ENCODE assay signal across 25 cellular contexts in genomic region chr7:140571537-140572122, GRCh38.
DNase-seq lines count a peak whose midpoint lies in the region; ATAC-seq and TF ChIP-seq lines count a peak whose summit lies in the region.
"Had no signal": no experiment of that assay in that cellular context is flagged by ENCODE, and none has a peak within 500 bp of the region (broad histone marks: within the 10 kb centered on the region; RNA-seq: fewer than 3 reads in every experiment).

No MANE protein-coding gene starts in this region.

- intact Hi-C loops in cardiac septum (cut with DNase I) = no loop called here
- intact Hi-C loops in mammary epithelial cell (cut with micrococcal nuclease) = no loop called here

- ATAC-seq in foreskin keratinocyte (peak; percentile 81), HG02642 (IDR thresholded peaks at IDR 0.05; ENCODE audit: poor library complexity, unreplicated experiment) (no peak), GM19463 (IDR thresholded peaks at IDR 0.05; ENCODE audit: unreplicated experiment) (no peak)
- ATAC-seq: pancreas, WTC11 had no signal

- no peak overlapping the region for H3K4me2 ChIP-seq in mammary epithelial cell (ENCODE audit: insufficient read depth, low read depth, low read length)

- H3K27me3 ChIP-seq in right atrium auricular region (no peaks in the 10 kb centered on the region), mammary epithelial cell (ENCODE audit: insufficient read depth, low read length) (no peaks in the 10 kb centered on the region), foreskin keratinocyte (no peaks in the 10 kb centered on the region), suprapubic skin (no peaks in the 10 kb centered on the region)
- H3K27me3 ChIP-seq: pancreas, upper lobe of left lung had no signal

- H3K9me3 ChIP-seq in right atrium auricular region (no peaks in the 10 kb centered on the region), mammary epithelial cell (replicated peaks; ENCODE audit: insufficient read depth, low read length) (no peaks in the 10 kb centered on the region), suprapubic skin (no peaks in the 10 kb centered on the region)
- H3K9me3 ChIP-seq: pancreas, upper lobe of left lung had no signal

- CTCF ChIA-PET in mammary epithelial cell (lab: Charles Lee; ENCODE audit: low non-redundant PET) = no interaction called here

- H3K27ac ChIP-seq in right atrium auricular region (peak overlapping the region; percentile 56), mammary epithelial cell (ENCODE audit: insufficient read depth, low read depth, low read length) (no peak overlapping the region), foreskin keratinocyte (no peak overlapping the region), suprapubic skin (no peak overlapping the region)
- H3K27ac ChIP-seq: pancreas had no signal

- DNase-seq in right atrium auricular region (ENCODE audit: low spot score) (no peak), cardiac septum (ENCODE audit: low spot score) (no peak), mammary epithelial cell (peak; percentile 65), foreskin keratinocyte (peak in 1 of 2 donors; percentile 43), amniotic stem cell (lab: John Stamatoyannopoulos, UW) (no peak), suprapubic skin (ENCODE audit: low spot score in 2 of 2) (no peak)
- DNase-seq: activated CD4-positive, alpha-beta T cell treated with anti-CD3 and anti-CD28 coated beads, Interleukin-2, amount 50 U/mL, for 4 hours; activated naive CD4-positive, alpha-beta T cell treated with anti-CD3 and anti-CD28 coated beads, Interleukin-2, amount 50 U/mL, for 16 hours; anterior cingulate cortex; CD8-positive, alpha-beta memory T cell; dermis blood vessel endothelial cell; DMS153; hippocampal formation; immature natural killer cell; NCI-H2081 treated with DMSO at 0.1 percent for 48 hours; NCI-H446; OCI-M1; pancreas; SHP77; SW 1271; T1000; upper lobe of left lung had no signal

- TF ChIP-seq EP300 in suprapubic skin (IDR thresholded peaks at IDR 0.05) = no peak

- H3K9ac ChIP-seq in mammary epithelial cell (ENCODE audit: insufficient read depth, low read length) = no peak overlapping the region

- dilution Hi-C loops in mammary epithelial cell (cut with HindIII; ENCODE audit: low sequenced_read_pairs) = no loop called here

- TF ChIP-seq CTCF in right atrium auricular region (IDR thresholded peaks at IDR 0.05) (no peak), mammary epithelial cell (conservative IDR thresholded peaks at IDR 0.05 in 1 of 2, IDR thresholded peaks at IDR 0.05 in 1 of 2; ENCODE audit: extremely low read depth in 1 of 2, insufficient read depth in 1 of 2, low read depth in 1 of 2, low read length in 2 of 2) (no peak), foreskin keratinocyte (conservative IDR thresholded peaks at IDR 0.05) (no peak), suprapubic skin (IDR thresholded peaks at IDR 0.05) (no peak)

- BruUV-seq in mammary epithelial cell (replicated peaks; lab: Mats Ljungman, UMichigan) = no TSS peak

- no peak overlapping the region for H2AFZ ChIP-seq in mammary epithelial cell (ENCODE audit: low read depth, low read length)

- H3K36me3 ChIP-seq in right atrium auricular region (no peaks in the 10 kb centered on the region), mammary epithelial cell (ENCODE audit: insufficient read depth, low read length) (no peaks in the 10 kb centered on the region), suprapubic skin (no peaks in the 10 kb centered on the region)
- H3K36me3 ChIP-seq: pancreas, upper lobe of left lung had no signal

- no peak for TF ChIP-seq POLR2A in suprapubic skin (IDR thresholded peaks at IDR 0.05)

- H4K20me1 ChIP-seq in mammary epithelial cell (ENCODE audit: insufficient read depth, low read length) = no peaks in the 10 kb centered on the region

- no peak overlapping the region for H3K4me3 ChIP-seq in right atrium auricular region
- no peak overlapping the region for H3K4me3 ChIP-seq in mammary epithelial cell (replicated peaks in 1 of 3; ENCODE audit: insufficient read depth in 1 of 3, low read depth in 2 of 3, low read length in 3 of 3)
- H3K4me3 ChIP-seq in suprapubic skin = no peak overlapping the region
- H3K4me3 ChIP-seq: pancreas, upper lobe of left lung had no signal

- in situ Hi-C loops in mammary epithelial cell (cut with MboI; ENCODE audit: low sequenced_read_pairs in 2 of 2) = no loop called here

- WGBS in mammary epithelial cell (ENCODE audit: low coverage, missing lambda C conversion rate) = 71% methylated on average over 5 of the region's 5 CpGs
- 85% methylated on average over 5 of the region's 5 CpGs for WGBS in suprapubic skin

- peaks cover 0 to 35% of the 10 kb centered on the region in 2 donors for H3K4me1 ChIP-seq in right atrium auricular region
- H3K4me1 ChIP-seq in mammary epithelial cell (ENCODE audit: insufficient read depth, low read length) = peaks cover 7% of the 10 kb centered on the region
- H3K4me1 ChIP-seq in foreskin keratinocyte = no peaks in the 10 kb centered on the region
- no peaks in the 10 kb centered on the region for H3K4me1 ChIP-seq in suprapubic skin

- no peaks in the 10 kb centered on the region for H3K79me2 ChIP-seq in mammary epithelial cell (ENCODE audit: insufficient read depth, low read length)

Comparison
In these comparisons a context has a peak if more than half of its experiments do, and no peak if none do; other contexts are left out.
1. H3K27ac ChIP-seq: peak in right atrium auricular region (2 of 2); none in mammary epithelial cell (single experiment), foreskin keratinocyte (single experiment) and suprapubic skin (single experiment).